ENCODE assay signal across 27 cellular contexts in the genomic region with DNA sequence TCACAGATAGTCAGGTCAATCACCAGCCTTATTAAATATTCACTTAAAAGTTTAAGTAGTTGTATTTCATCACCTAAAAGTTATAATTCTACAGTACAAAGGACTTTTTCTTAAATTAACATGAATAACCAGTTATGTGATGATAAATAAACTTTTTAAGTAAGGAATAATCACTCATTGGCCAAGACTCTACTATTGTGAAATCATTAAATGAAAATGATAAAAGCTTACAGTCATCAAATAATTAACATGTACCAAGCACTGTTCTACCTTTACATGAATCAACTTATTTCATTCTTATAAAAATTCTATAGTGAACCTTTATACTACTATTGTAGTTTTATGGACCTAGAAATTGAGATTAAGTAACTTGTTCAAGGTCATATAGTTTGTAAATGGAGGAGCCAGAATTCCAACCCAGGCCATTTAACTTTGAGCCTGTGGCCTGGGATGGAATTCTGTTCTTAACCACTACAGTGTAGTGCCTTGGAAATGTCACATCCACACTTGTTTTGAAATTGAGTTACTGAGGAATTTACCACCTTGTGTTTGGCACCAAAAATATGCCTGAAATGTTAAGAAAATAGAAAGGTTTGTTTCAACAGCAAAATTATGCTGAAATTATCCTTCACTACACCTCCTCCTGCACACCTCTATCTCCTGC. TPM values are rescaled to one million over a fixed set of nuclear protein-coding genes. Genes with fewer than 3 reads are reported as not detected.
DNase-seq lines count a peak whose midpoint lies in the region; ATAC-seq, FAIRE-seq and TF ChIP-seq lines count a peak whose summit lies in the region.
"Had no signal": no experiment of that assay in that cellular context is flagged by ENCODE, and none has a peak within 500 bp of the region (broad histone marks: within the 10 kb centered on the region; RNA-seq: fewer than 3 reads in every experiment).

No MANE protein-coding gene starts in this region.

- BruUV-seq in HepG2 (replicated peaks; lab: Mats Ljungman, UMichigan) = no TSS peak

- ATAC-seq in HepG2 (no peak), right lobe of liver (no peak), GM21515 (IDR thresholded peaks at IDR 0.05; ENCODE audit: unreplicated experiment) (no peak)
- ATAC-seq in stimulated activated naive CD8-positive, alpha-beta T cell treated with anti-CD3 and anti-CD28 coated beads, Interleukin-15, Interleukin-2, amounts not matched to agents 100 U/mL and 50 U/mL, for 24 hours = no peak
- ATAC-seq: HCT116, Right ventricle myocardium inferior had no signal

- H3K4me1 ChIP-seq in HepG2 (ENCODE audit: insufficient read depth, low read length) = no peaks in the 10 kb centered on the region
- H3K4me1 ChIP-seq in right lobe of liver = no peaks in the 10 kb centered on the region
- H3K4me1 ChIP-seq: SJCRH30 had no signal

- no peak for DNase-seq in HepG2 (ENCODE audit: low spot score)
- no peak for DNase-seq in right lobe of liver
- no peak for DNase-seq in SK-N-MC (ENCODE audit: low read depth, low spot score)
- peak; percentile 23 for DNase-seq in choroid plexus epithelial cell (ENCODE audit: low read depth)
- DNase-seq in activated CD4-positive, alpha-beta T cell treated with anti-CD3 and anti-CD28 coated beads, Interleukin-2, amount 50 U/mL, for 1 hour = no peak
- no peak for DNase-seq in SKM-1 (lab: John Stamatoyannopoulos, UW; ENCODE audit: unreplicated experiment)
- no peak for DNase-seq in stimulated activated naive CD8-positive, alpha-beta T cell treated with anti-CD3 and anti-CD28 coated beads, Interleukin-15, Interleukin-2, amounts not matched to agents 100 U/mL and 50 U/mL, for 24 hours
- DNase-seq: CD4-positive, alpha-beta T cell; MG63; NCI-H1105 treated with DMSO at 0.1 percent for 48 hours; NCI-H146; NCI-H1930; NCI-H2107; NCI-H446; NCI-H526; NCI-H82; NK-92 treated with Interleukin-12 subunit alpha and Interleukin-12 subunit beta, amount 100 ng/mL, for 24 hours; PC-9; SJCRH30 had no signal

- no peaks in the 10 kb centered on the region for H4K20me1 ChIP-seq in HepG2 (ENCODE audit: insufficient read depth, low read length)
- H4K20me1 ChIP-seq: BLaER1 had no signal

- H3K27me3 ChIP-seq in HepG2 (ENCODE audit: control insufficient read depth in 1 of 2, insufficient read depth in 2 of 2, low read length in 2 of 2) = no peaks in the 10 kb centered on the region; a peak in 1 of 5 replicates
- no peaks in the 10 kb centered on the region for H3K27me3 ChIP-seq in right lobe of liver
- H3K27me3 ChIP-seq: BLaER1, MG63, SJCRH30 had no signal

- no peak overlapping the region for H3K4me3 ChIP-seq in HepG2 (replicated peaks in 1 of 3; ENCODE audit: insufficient read depth in 1 of 3, low read depth in 2 of 3, low read length in 3 of 3)
- H3K4me3 ChIP-seq in right lobe of liver = no peak overlapping the region
- H3K4me3 ChIP-seq in SK-N-MC = 0 out of 2 replicates have a peak overlapping the region, but pooled peaks have one; percentile 2
- H3K4me3 ChIP-seq in choroid plexus epithelial cell (ENCODE audit: low read depth, low read length) = no peak overlapping the region
- H3K4me3 ChIP-seq: BLaER1, GM12878, MG63, PC-9, SJCRH30 had no signal

- H3K4me2 ChIP-seq in HepG2 (ENCODE audit: low read depth, low read length) = no peak overlapping the region
- H3K4me2 ChIP-seq: BLaER1, PC-9 had no signal

- no peak overlapping the region for H2AFZ ChIP-seq in HepG2 (ENCODE audit: low read length)
- H2AFZ ChIP-seq: PC-9 had no signal

- H3K9ac ChIP-seq in HepG2 (ENCODE audit: insufficient read depth, low read depth, low read length) = no peak overlapping the region
- H3K9ac ChIP-seq in SK-N-MC (ENCODE audit: insufficient read length) = no peak overlapping the region
- H3K9ac ChIP-seq: BLaER1 had no signal

- no peak for TF ChIP-seq RAD21 in HepG2 (CRISPR knock-in tag; IDR thresholded peaks at IDR 0.05)

- no peaks in the 10 kb centered on the region for H3K79me2 ChIP-seq in HepG2 (ENCODE audit: insufficient read depth, low read length)

- TF ChIP-seq CTCF in HepG2 (CRISPR knock-in tag; IDR thresholded peaks at IDR 0.05) (no peak), right lobe of liver (IDR thresholded peaks at IDR 0.05) (no peak), choroid plexus epithelial cell (conservative IDR thresholded peaks at IDR 0.05; ENCODE audit: low read depth, low read length) (no peak)

- CTCF ChIA-PET in HepG2 (lab: Yijun Ruan, JAX; ENCODE audit: low intra/inter-chr PET ratio, low total read pairs) = no interaction called here

- intact Hi-C loops in HepG2 (cut with micrococcal nuclease; ENCODE audit: unreplicated experiment) (no loop called here), right lobe of liver (cut with DNase I) (no loop called here)

- in situ Hi-C loops in HepG2 (cut with HindIII; ENCODE audit: extremely low pct_ligation_motif_present, low pct_unique_long_range_greater_than_20kb) = no loop called here

- H3K36me3 ChIP-seq in HepG2 (replicated peaks in 1 of 2; ENCODE audit: control insufficient read depth in 1 of 2, insufficient read depth in 2 of 2, low read length in 2 of 2) (no peaks in the 10 kb centered on the region), right lobe of liver (no peaks in the 10 kb centered on the region), SK-N-MC (ENCODE audit: insufficient read depth, low read length) (no peaks in the 10 kb centered on the region)
- H3K36me3 ChIP-seq: MG63, SJCRH30 had no signal

- TF ChIP-seq POLR2A in HepG2 (IDR thresholded peaks at IDR 0.05; ENCODE audit: insufficient read depth in 1 of 2, low read depth in 2 of 2, low read length in 2 of 2) = no peak
- no peak for TF ChIP-seq POLR2A in right lobe of liver (IDR thresholded peaks at IDR 0.05)

- H3K27ac ChIP-seq in HepG2 (ENCODE audit: extremely low read length, insufficient read depth, low read length) (no peak overlapping the region), right lobe of liver (no peak overlapping the region), SK-N-MC (no peak overlapping the region; the same call in 1 of the 2 replicates)
- H3K27ac ChIP-seq: 22Rv1, BLaER1, HL-60, PC-9, SJCRH30 had no signal

- no peak for TF ChIP-seq EP300 in HepG2 (IDR thresholded peaks at IDR 0.05; ENCODE audit: low read depth in 2 of 2, low read length in 2 of 2)
- no peak for TF ChIP-seq EP300 in HepG2 (CRISPR knock-in tag; IDR thresholded peaks at IDR 0.05; ENCODE audit: borderline replicate concordance)

- H3K9me3 ChIP-seq in HepG2 (ENCODE audit: low read length) = no peaks in the 10 kb centered on the region
- H3K9me3 ChIP-seq in right lobe of liver = no peaks in the 10 kb centered on the region
- no peaks in the 10 kb centered on the region for H3K9me3 ChIP-seq in SK-N-MC (ENCODE audit: low read depth, low read length)
- H3K9me3 ChIP-seq: MG63, SJCRH30 had no signal

- FAIRE-seq in HepG2 (lab: Jason Lieb, UNC) = no peak
- FAIRE-seq: D721Med, GM12878 had no signal

- POLR2A ChIA-PET in HepG2 (lab: Yijun Ruan, JAX) = no interaction called here

RNA-seq across cellular contexts. Expression of a gene that starts 32.8 kb away (rescaled TPM):
- total RNA-seq in HepG2 (2016; rRNA removed; fragmentation: Illumina TruSeq; extraction: Trizol) = 19.2 and 19.8 TPM in 2 replicates
- 46.9 and 48.3 TPM in 2 replicates for total RNA-seq in HepG2 (2016; cell fraction: cytosol; rRNA removed; fragmentation: Illumina TruSeq; extraction: Trizol; ENCODE audit: low read depth)
- total RNA-seq in HepG2 (2016; cell fraction: insoluble cytoplasmic fraction; rRNA removed; fragmentation: Illumina TruSeq; extraction: Trizol) = 14.8 and 19.7 TPM in 2 replicates
- total RNA-seq in HepG2 (2016; cell fraction: membrane; rRNA removed; fragmentation: Illumina TruSeq; extraction: Trizol) = 57.6 and 63.8 TPM in 2 replicates
- 11.9 and 14.4 TPM in 2 replicates for total RNA-seq in HepG2 (2016; cell fraction: nucleus; rRNA removed; fragmentation: Illumina TruSeq; extraction: Trizol)
- polyA plus RNA-seq in HepG2 (2011; rRNA removed) = 10.1 and 11.3 TPM in 2 replicates
- polyA plus RNA-seq in HepG2 (2011; cell fraction: cytosol; rRNA removed) = 10.6 and 13.0 TPM in 2 replicates
- polyA plus RNA-seq in HepG2 (2011; cell fraction: nucleus; rRNA removed) = 6.4 and 6.5 TPM in 2 replicates
- polyA plus RNA-seq in HepG2 (2012) = 10.6 and 12.3 TPM in 2 replicates
- polyA plus RNA-seq in HepG2 (2016; cell fraction: cytosol; fragmentation: Illumina TruSeq; extraction: Trizol; ENCODE audit: low read depth) = 72.4 and 72.7 TPM in 2 replicates
- polyA plus RNA-seq in HepG2 (2016; cell fraction: insoluble cytoplasmic fraction; fragmentation: Illumina TruSeq; extraction: Trizol; ENCODE audit: low read depth) = 20.1 and 23.8 TPM in 2 replicates
- polyA plus RNA-seq in HepG2 (2016; cell fraction: membrane; fragmentation: Illumina TruSeq; extraction: Trizol; ENCODE audit: low read depth) = 67.8 and 75.8 TPM in 2 replicates
- polyA plus RNA-seq in HepG2 (2016; cell fraction: nucleus; fragmentation: Illumina TruSeq; extraction: Trizol; ENCODE audit: insufficient read depth, low read depth) = 20.9 and 21.6 TPM in 2 replicates
- 2.8 and 10.7 TPM in 2 replicates for polyA minus RNA-seq in HepG2 (2011; rRNA and poly(A)+ RNA removed; ENCODE audit: low replicate concordance)
- polyA minus RNA-seq in HepG2 (2011; cell fraction: cytosol; rRNA and poly(A)+ RNA removed) = 9.2 and 9.4 TPM in 2 replicates
- 15.0 and 15.5 TPM in 2 replicates for polyA minus RNA-seq in HepG2 (2011; cell fraction: nucleus; rRNA and poly(A)+ RNA removed)
- 10 to 100 TPM in 3 of 6 experiments, 1 to 10 TPM in 3; 6.7 to 26.9 (median 15.9) TPM for total RNA-seq in right lobe of liver

RNA-seq across cellular contexts. Expression of a gene that starts 41.4 kb away (rescaled TPM):
- total RNA-seq in HepG2 (2016; rRNA removed; fragmentation: Illumina TruSeq; extraction: Trizol) (38.7 and 50.2 TPM in 2 replicates), right lobe of liver (1 to 10 TPM; 2.5 to 6.4 (median 5.0) TPM)
- 14.0 and 19.4 TPM in 2 replicates for total RNA-seq in HepG2 (2016; cell fraction: cytosol; rRNA removed; fragmentation: Illumina TruSeq; extraction: Trizol; ENCODE audit: low read depth)
- total RNA-seq in HepG2 (2016; cell fraction: insoluble cytoplasmic fraction; rRNA removed; fragmentation: Illumina TruSeq; extraction: Trizol) = 38.8 and 49.0 TPM in 2 replicates
- 23.9 and 33.2 TPM in 2 replicates for total RNA-seq in HepG2 (2016; cell fraction: membrane; rRNA removed; fragmentation: Illumina TruSeq; extraction: Trizol)
- 39.3 and 43.5 TPM in 2 replicates for total RNA-seq in HepG2 (2016; cell fraction: nucleus; rRNA removed; fragmentation: Illumina TruSeq; extraction: Trizol)
- 13.5 and 18.1 TPM in 2 replicates for polyA plus RNA-seq in HepG2 (2011; rRNA removed)
- 8.0 and 11.3 TPM in 2 replicates for polyA plus RNA-seq in HepG2 (2011; cell fraction: cytosol; rRNA removed)
- 14.7 and 17.6 TPM in 2 replicates for polyA plus RNA-seq in HepG2 (2011; cell fraction: nucleus; rRNA removed)
- polyA plus RNA-seq in HepG2 (2012) = 13.9 and 16.3 TPM in 2 replicates
- 1.5 and 1.8 TPM in 2 replicates for polyA plus RNA-seq in HepG2 (2016; cell fraction: cytosol; fragmentation: Illumina TruSeq; extraction: Trizol; ENCODE audit: low read depth)
- 28.6 and 28.7 TPM in 2 replicates for polyA plus RNA-seq in HepG2 (2016; cell fraction: insoluble cytoplasmic fraction; fragmentation: Illumina TruSeq; extraction: Trizol; ENCODE audit: low read depth)
- polyA plus RNA-seq in HepG2 (2016; cell fraction: membrane; fragmentation: Illumina TruSeq; extraction: Trizol; ENCODE audit: low read depth) = 2.3 and 3.2 TPM in 2 replicates
- polyA plus RNA-seq in HepG2 (2016; cell fraction: nucleus; fragmentation: Illumina TruSeq; extraction: Trizol; ENCODE audit: insufficient read depth, low read depth) = 28.1 and 32.8 TPM in 2 replicates
- 14.4 and 24.2 TPM in 2 replicates for polyA minus RNA-seq in HepG2 (2011; rRNA and poly(A)+ RNA removed; ENCODE audit: low replicate concordance)
- polyA minus RNA-seq in HepG2 (2011; cell fraction: cytosol; rRNA and poly(A)+ RNA removed) = 12.3 and 12.7 TPM in 2 replicates
- polyA minus RNA-seq in HepG2 (2011; cell fraction: nucleus; rRNA and poly(A)+ RNA removed) = 70.5 and 70.8 TPM in 2 replicates
